18 cellular contexts compared by ENCODE assay signal in genomic region chr10:71431945-71432905, GRCh38. TPM values are rescaled to one million over a fixed set of nuclear protein-coding genes. Genes with fewer than 3 reads are reported as not detected.
DNase-seq lines count a peak whose midpoint lies in the region; ATAC-seq and TF ChIP-seq lines count a peak whose summit lies in the region.
"Had no signal": no experiment of that assay in that cellular context is flagged by ENCODE, and none has a peak within 500 bp of the region (broad histone marks: within the 10 kb centered on the region; RNA-seq: fewer than 3 reads in every experiment).

No MANE protein-coding gene starts in this region.

- peak overlapping the region; percentile 45; the same call in 1 of the 2 replicates for H3K4me3 ChIP-seq in SK-N-MC
- H3K4me3 ChIP-seq in stomach, result no peak overlapping the region
- H3K4me3 ChIP-seq: GM23248, heart right ventricle had no signal

- H3K36me3 ChIP-seq in SK-N-MC (ENCODE audit: insufficient read depth, low read length) (no peaks in the 10 kb centered on the region), stomach (no peaks in the 10 kb centered on the region)
- H3K36me3 ChIP-seq: heart right ventricle had no signal

- H3K27ac ChIP-seq in SK-N-MC (peak overlapping the region; percentile 91), stomach (no peak overlapping the region)
- H3K27ac ChIP-seq: GM23248, heart right ventricle had no signal

- H3K9me3 ChIP-seq in SK-N-MC (ENCODE audit: low read depth, low read length) (no peaks in the 10 kb centered on the region), stomach (no peaks in the 10 kb centered on the region)
- H3K9me3 ChIP-seq: heart right ventricle had no signal

- DNase-seq in NCI-H1694 treated with DMSO at 0.1 percent for 48 hours (lab: John Stamatoyannopoulos, UW) (peak; percentile 25), NCI-H1694 (lab: John Stamatoyannopoulos, UW) (no peak), SK-N-MC (ENCODE audit: low read depth, low spot score) (no peak), iPS-NIHi11 (ENCODE audit: low spot score) (peak; percentile 67), stomach (peak; percentile 13), NCI-H510A treated with DMSO at 0.1 percent for 48 hours (lab: John Stamatoyannopoulos, UW) (no peak), anterior cingulate cortex (lab: John Stamatoyannopoulos, UW) (no peak)
- DNase-seq: CD8-positive, alpha-beta T cell; erythroblast; GF-D8; GM23248; heart right ventricle; left ventricle myocardium superior; MM.1S; nephron progenitor cell; stimulated activated naive CD8-positive, alpha-beta T cell treated with anti-CD3 and anti-CD28 coated beads, Interleukin-15, Interleukin-2, amounts not matched to agents 100 U/mL and 50 U/mL, for 24 hours had no signal

- H3K4me1 ChIP-seq in stomach, result peaks cover 0 to 15% (median 0%) of the 10 kb centered on the region in 4 donors

- no peak overlapping the region for H3K9ac ChIP-seq in SK-N-MC (ENCODE audit: insufficient read length)
- H3K9ac ChIP-seq: GM23248 had no signal

- no peak for TF ChIP-seq POLR2A in stomach (IDR thresholded peaks at IDR 0.05)

- intact Hi-C loops in stomach (cut with DNase I; ENCODE audit: low total_unique reads), result no loop called here

- TF ChIP-seq EP300 in stomach (IDR thresholded peaks at IDR 0.05), result no peak

- ATAC-seq in GM19035 (IDR thresholded peaks at IDR 0.05; ENCODE audit: unreplicated experiment), result no peak
- ATAC-seq: activated naive CD4-positive, alpha-beta T cell treated with anti-CD3 and anti-CD28 coated beads, Interleukin-2, amount 50 U/mL, for 72 hours; CD8-positive, alpha-beta T cell; heart right ventricle; left ventricle myocardium superior; stimulated activated naive CD8-positive, alpha-beta T cell treated with anti-CD3 and anti-CD28 coated beads, Interleukin-15, Interleukin-2, amounts not matched to agents 100 U/mL and 50 U/mL, for 24 hours had no signal

- no peak for TF ChIP-seq CTCF in stomach (IDR thresholded peaks at IDR 0.05)

- H3K27me3 ChIP-seq in stomach, result peaks cover 0 to 5% (median 0%) of the 10 kb centered on the region in 3 donors
- H3K27me3 ChIP-seq: heart right ventricle had no signal

- WGBS in stomach, 5 donors, result 70 to 75% (median 72%) methylated on average over 16 of the region's 16 CpGs

RNA-seq across cellular contexts. Expression of gene CDH23, which starts 35.5 kb away (rescaled TPM):
- 1 to 10 TPM; 1.7 to 8.2 (median 4.0) TPM for total RNA-seq in stomach
- polyA plus RNA-seq in stomach, result under 1 TPM; 0.31 to 0.53 (median 0.37) TPM
- total RNA-seq: GM23248 had no signal

Comparison
In these comparisons a context has a peak if more than half of its experiments do, and no peak if none do; other contexts are left out.
1. DNase-seq: peak in NCI-H1694 treated with DMSO at 0.1 percent for 48 hours (single experiment), iPS-NIHi11 (single experiment) and stomach (single experiment); none in NCI-H1694 (single experiment), SK-N-MC (single experiment), NCI-H510A treated with DMSO at 0.1 percent for 48 hours (single experiment) and anterior cingulate cortex (0 of 58).